9 cellular contexts compared by ENCODE assay signal in genomic region chr16:12268602-12269001, GRCh38.
"Had no signal": no experiment of that assay in that cellular context is flagged by ENCODE, and none has a peak within 500 bp of the region (broad histone marks: within the 10 kb centered on the region; RNA-seq: fewer than 3 reads in every experiment).

No MANE protein-coding gene starts in this region.

- H3K4me1 ChIP-seq: right atrium auricular region had no signal

- H3K27ac ChIP-seq: right atrium auricular region had no signal

- H3K27me3 ChIP-seq: right atrium auricular region had no signal

- DNase-seq: amygdala; hippocampal formation; naive thymus-derived CD4-positive, alpha-beta T cell; stimulated activated naive B cell treated with anti-CD40 and anti-IgM and Interleukin-4, amounts not matched to agents 10 μg/mL and 1 μg/mL and 100 μg/mL, for 72 hours; substantia nigra; trophoblast cell had no signal

- H3K9me3 ChIP-seq: right atrium auricular region had no signal

- ATAC-seq: activated CD4-positive, CD25-positive, alpha-beta regulatory T cell treated with anti-CD3 and anti-CD28 coated beads, Interleukin-2, amount 50 U/mL, for 24 hours; naive thymus-derived CD4-positive, alpha-beta T cell; stimulated activated naive B cell treated with anti-CD40 and anti-IgM and Interleukin-4, amounts not matched to agents 10 μg/mL and 1 μg/mL and 100 μg/mL, for 72 hours had no signal

- H3K4me3 ChIP-seq: lung, right atrium auricular region had no signal

- H3K36me3 ChIP-seq: right atrium auricular region had no signal
